In the genomic region with DNA sequence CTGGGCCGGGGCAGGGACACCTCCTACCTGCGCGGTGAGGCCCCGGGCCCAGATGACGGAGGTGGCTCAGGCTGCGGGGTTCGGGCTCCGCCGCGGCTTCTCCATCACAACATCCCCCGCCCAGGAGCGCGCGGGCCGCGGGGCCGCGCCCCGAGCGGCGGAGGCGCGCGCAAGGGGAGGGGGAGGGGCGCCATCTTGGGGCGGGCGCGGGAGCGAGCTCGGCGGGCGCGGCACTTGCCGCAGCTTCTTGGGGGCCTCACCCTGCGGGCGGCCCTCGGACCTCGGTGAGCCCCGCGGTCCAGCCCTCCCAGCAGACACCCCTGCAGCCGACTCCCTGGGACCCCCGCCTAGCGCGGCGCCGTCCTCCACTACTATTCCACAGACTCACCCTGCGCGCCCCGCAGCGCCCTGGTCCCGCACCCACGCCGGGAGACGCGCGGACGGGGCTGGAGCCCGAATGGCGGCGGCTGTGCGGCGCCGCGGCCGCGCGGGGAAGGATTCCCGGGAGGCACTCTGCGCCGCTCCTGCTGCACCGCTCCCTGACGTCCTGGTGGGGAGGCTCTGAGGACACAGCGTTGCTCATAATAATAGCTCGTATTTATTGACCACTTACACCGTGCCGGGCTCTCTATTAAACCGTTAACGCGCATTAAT, we compare ENCODE assay signal across 8 cellular contexts. TPM values are rescaled to one million over a fixed set of nuclear protein-coding genes. Genes with fewer than 3 reads are reported as not detected.
DNase-seq lines count a peak whose midpoint lies in the region; ATAC-seq and TF ChIP-seq lines count a peak whose summit lies in the region.

APBB1 (minus strand) TSS at position 137 of the 654 bp plus-strand sequence. CDS start 7,747 bp downstream, outside the sequence.

- H3K9me3 ChIP-seq in esophagus (ENCODE audit: control insufficient read depth in 2 of 2, insufficient read depth in 1 of 2, low read depth in 1 of 2, low read length in 1 of 2) (no peaks in the 10 kb centered on the region), mucosa of stomach (ENCODE audit: control insufficient read depth, low read length) (no peaks in the 10 kb centered on the region)

- peak within 1 kb of the TSS; percentile 83 to 87 for H3K27ac ChIP-seq in esophagus (ENCODE audit: low read depth in 2 of 2, low read length in 1 of 2)

- H3K4me1 ChIP-seq in esophagus (ENCODE audit: control insufficient read depth in 2 of 2, insufficient read depth in 2 of 2, low read length in 1 of 2) (peaks cover 2 to 4% of the 10 kb centered on the region in 2 donors), mucosa of stomach (ENCODE audit: control insufficient read depth, insufficient read depth, low read length) (peaks cover 11% of the 10 kb centered on the region)

- H3K4me3 ChIP-seq in GM06990 (replicated peaks; ENCODE audit: low read depth, low read length) (peak within 1 kb of the TSS; percentile 67), esophagus (ENCODE audit: low read depth in 1 of 2, low read length in 2 of 2) (peak within 1 kb of the TSS; percentile 70 to 85), mucosa of stomach (ENCODE audit: low read length) (peak within 1 kb of the TSS; percentile 37)

- TF ChIP-seq CTCF in GM06990 (IDR thresholded peaks at IDR 0.05; ENCODE audit: insufficient read depth, low read length, poor library complexity, severe bottlenecking), result no peak

- peaks cover 2% of the 10 kb centered on the region for H3K27me3 ChIP-seq in GM06990 (replicated peaks; ENCODE audit: control insufficient read depth, insufficient read depth, low read length)
- no peaks in the 10 kb centered on the region for H3K27me3 ChIP-seq in esophagus (ENCODE audit: control insufficient read depth in 1 of 2, insufficient read depth in 2 of 2, low read length in 2 of 2)
- H3K27me3 ChIP-seq in mucosa of stomach (ENCODE audit: control insufficient read depth, insufficient read depth, low read length), result peaks cover 15% of the 10 kb centered on the region

- H3K36me3 ChIP-seq in GM06990 (ENCODE audit: control insufficient read depth, insufficient read depth, low read length) (no peaks in the 10 kb centered on the region), esophagus (ENCODE audit: control insufficient read depth in 2 of 2, insufficient read depth in 2 of 2, low read length in 1 of 2) (no peaks in the 10 kb centered on the region), mucosa of stomach (ENCODE audit: control insufficient read depth, insufficient read depth, low read length) (no peaks in the 10 kb centered on the region)

- H3K9ac ChIP-seq in mucosa of stomach (ENCODE audit: low read length), result peak within 1 kb of the TSS; percentile 64

- peak; percentile 70 for ATAC-seq in HG02759 (IDR thresholded peaks at IDR 0.05; ENCODE audit: unreplicated experiment)

- 0% methylated on average over 39 to 79 of the region's 79 CpGs for WGBS in esophagus, 2 donors

- DNase-seq in GM06990 (ENCODE audit: extremely low read depth, insufficient read length) (peak; percentile 66), NOMO-1 treated with DMSO at 0.1 percent for 48 hours (lab: John Stamatoyannopoulos, UW; ENCODE audit: unreplicated experiment) (peak; percentile 12), T1000 (lab: John Stamatoyannopoulos, UW) (no peak)
- peak; percentile 80 to 84 for DNase-seq in activated T-cell treated with anti-CD3 and anti-CD28 coated beads, Interleukin-2, amount 50 U/mL, for 48 hours
- DNase-seq in stimulated activated CD8-positive, alpha-beta memory T cell treated with anti-CD3 and anti-CD28 coated beads, Interleukin-4, amount 100 ng/mL, for 4 hours (ENCODE audit: low read depth in 2 of 2, low spot score in 1 of 2), result peak; percentile 23 to 43

RNA-seq across cellular contexts. Expression of gene APBB1, which starts in this region (rescaled TPM):
- polyA plus RNA-seq in esophagus, result 10 to 100 TPM in 1 of 2 donors, 1 to 10 TPM in 1; 7.1 to 12.0 TPM
